Comparison of ENCODE assay signal across 8 cellular contexts in the genomic region with DNA sequence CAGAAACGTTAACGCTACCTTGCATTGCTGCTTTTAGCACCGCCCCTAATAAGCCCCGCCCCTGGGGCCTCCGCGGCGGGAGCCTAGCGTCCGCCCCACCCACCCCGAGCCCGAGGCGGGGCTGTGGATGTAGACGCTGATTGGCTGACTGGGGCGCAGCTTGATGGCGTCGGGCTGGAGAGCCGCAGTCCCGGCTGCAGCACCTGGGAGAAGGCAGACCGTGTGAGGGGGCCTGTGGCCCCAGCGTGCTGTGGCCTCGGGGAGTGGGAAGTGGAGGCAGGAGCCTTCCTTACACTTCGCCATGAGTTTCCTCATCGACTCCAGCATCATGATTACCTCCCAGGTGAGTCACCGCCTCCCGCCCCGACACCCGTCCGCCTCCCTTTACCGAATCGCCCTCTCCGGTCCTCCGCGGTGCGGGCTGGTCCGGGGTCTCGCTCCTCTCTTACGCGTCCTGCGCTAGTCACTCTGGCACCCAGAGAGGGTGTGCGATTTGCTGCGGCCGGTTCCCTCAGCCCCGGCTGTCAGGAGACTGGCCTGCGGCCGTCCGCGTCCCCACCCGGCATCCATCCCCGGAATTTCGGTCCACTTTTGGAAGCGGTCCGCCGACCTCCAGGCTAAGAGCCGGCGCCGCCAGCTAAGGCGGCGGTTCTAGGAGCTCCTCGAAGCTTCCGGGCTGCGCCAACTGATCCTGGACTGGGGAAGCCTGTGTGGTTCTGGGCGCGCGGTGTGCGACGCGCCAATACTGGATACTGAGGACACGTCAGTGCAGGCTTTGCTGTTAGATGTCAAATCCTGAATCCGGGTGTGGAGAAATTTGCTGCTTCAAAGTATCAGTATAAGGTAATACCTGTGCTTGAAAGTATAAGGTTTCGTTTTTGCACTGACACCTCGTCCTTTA. TPM values are rescaled to one million over a fixed set of nuclear protein-coding genes. Genes with fewer than 3 reads are reported as not detected.
A peak's percentile ranks its signal among the peaks of the same experiment; 100 is the strongest.
DNase-seq lines count a peak whose midpoint lies in the region; ATAC-seq and TF ChIP-seq lines count a peak whose summit lies in the region.
"Not testable (repeated sequence)": the region's sequence is repeated elsewhere in the genome, so short reads cannot be mapped to it uniquely, and the experiment has no call there.

A gene (plus strand): TSS at position 156 of the 901 bp plus-strand sequence. CDS start 146 bp downstream, at position 302.

- DNase-seq in DND-41 (peak; percentile 96), GM23248 (peak; percentile 93), Kasumi-1 (lab: John Stamatoyannopoulos, UW) (peak; percentile 73 to 74), RPMI7951 (ENCODE audit: low read depth) (peak; percentile 87), fibroblast of mammary gland (ENCODE audit: low read depth) (peak; percentile 85)
- DNase-seq in activated T-helper 1 cell treated with anti-CD3 and anti-CD28 coated beads, Interleukin-2, amount 50 U/mL, for 16 hours (ENCODE audit: low read depth in 1 of 2, low spot score in 1 of 2) = peak; percentile 90 to 94
- DNase-seq in naive thymus-derived CD8-positive, alpha-beta T cell = peak; percentile 93 to 97 (median 94)
- DNase-seq in stimulated activated naive CD4-positive, alpha-beta T cell (lab: John Stamatoyannopoulos, UW) = peak; percentile 87 to 95 (median 92)

- not testable (repeated sequence) for H3F3A ChIP-seq in GM23248 (ENCODE audit: insufficient read depth)

- H3K36me3 ChIP-seq in DND-41 (ENCODE audit: insufficient read depth, low read length); GM23248 (ENCODE audit: low read depth): not testable (repeated sequence)

- H3K27ac ChIP-seq in DND-41 (ENCODE audit: low read length) (peak within 1 kb of the TSS; percentile 80), GM23248 (peak within 1 kb of the TSS; percentile 77)

- not testable (repeated sequence) for H4K20me1 ChIP-seq in DND-41 (ENCODE audit: insufficient read depth, low read length); GM23248 (ENCODE audit: insufficient read depth)

- not testable (repeated sequence) for H3K27me3 Mint-ChIP-seq in naive thymus-derived CD8-positive, alpha-beta T cell

- H3K27me3 ChIP-seq in DND-41 (ENCODE audit: insufficient read depth, low read length, poor library complexity); GM23248 (replicated peaks; ENCODE audit: insufficient read depth): not testable (repeated sequence)

- H3K4me2 ChIP-seq in DND-41 (ENCODE audit: insufficient read depth, low read length) = peak within 1 kb of the TSS; percentile 63; the same call in 1 of the 2 replicates
- peak within 1 kb of the TSS; percentile 89 for H3K4me2 ChIP-seq in GM23248 (ENCODE audit: unreplicated experiment)

- peak; percentile 98 for ATAC-seq in DND-41 (ENCODE audit: insufficient read depth, low read depth)
- peak; percentile 96 to 97 for ATAC-seq in naive thymus-derived CD8-positive, alpha-beta T cell

- TF ChIP-seq CTCF in DND-41 (IDR thresholded peaks at IDR 0.05; ENCODE audit: borderline replicate concordance, extremely low read depth, low read length, poor library complexity, severe bottlenecking); fibroblast of mammary gland (conservative IDR thresholded peaks at IDR 0.05; ENCODE audit: control insufficient read depth, insufficient read depth, low read depth, low read length): not testable (repeated sequence)

- H3K36me3 Mint-ChIP-seq in naive thymus-derived CD8-positive, alpha-beta T cell = not testable (repeated sequence)

- peak within 1 kb of the TSS; percentile 77 for H3K9ac ChIP-seq in DND-41 (ENCODE audit: low read depth, low read length)
- H3K9ac ChIP-seq in GM23248 = peak within 1 kb of the TSS; percentile 94

- 1 to 4% methylated on average over 40 to 41 of the region's 71 CpGs for WGBS in GM23248 (ENCODE audit: low coverage in 1 of 2, low lambda C conversion rate in 2 of 2, missing lambda C conversion rate in 2 of 2), 2 experiments

- H3K9me3 ChIP-seq in DND-41 (ENCODE audit: insufficient read depth, low read length, severe bottlenecking); GM23248 (ENCODE audit: low read depth): not testable (repeated sequence)

- POLR2A ChIA-PET in naive thymus-derived CD8-positive, alpha-beta T cell (lab: Charles Lee) = not testable (repeated sequence)

- peak within 1 kb of the TSS in 9 of 10 donors; percentile 75 to 95 (median 89) for H3K27ac Mint-ChIP-seq in naive thymus-derived CD8-positive, alpha-beta T cell

- H3K79me2 ChIP-seq in DND-41 (ENCODE audit: insufficient read depth, low read length) (peaks cover 25% of the 10 kb centered on the region), GM23248 (ENCODE audit: insufficient read depth) (peaks cover 41% of the 10 kb centered on the region)

- in situ Hi-C loops in GM23248 (cut with MboI) = not testable (repeated sequence)

- not testable (repeated sequence) for H3K9me3 Mint-ChIP-seq in naive thymus-derived CD8-positive, alpha-beta T cell

- H2AFZ ChIP-seq in DND-41 (ENCODE audit: low read depth, low read length) = peak within 1 kb of the TSS; percentile 95
- H2AFZ ChIP-seq in GM23248 = peak within 1 kb of the TSS; percentile 100

- H3K4me1 ChIP-seq in DND-41 (ENCODE audit: insufficient read depth, low read length) (peaks cover 12% of the 10 kb centered on the region), GM23248 (ENCODE audit: insufficient read depth) (peaks cover 11% of the 10 kb centered on the region)

- peak within 1 kb of the TSS; percentile 75 to 91; a peak in 3 of 4 replicates for H3K4me3 ChIP-seq in DND-41 (ENCODE audit: low read depth in 1 of 2, low read length in 2 of 2)
- peak within 1 kb of the TSS; percentile 94 for H3K4me3 ChIP-seq in GM23248
- peak within 1 kb of the TSS; percentile 75 for H3K4me3 ChIP-seq in fibroblast of mammary gland (ENCODE audit: control insufficient read depth, low read depth, low read length)

- H3K4me1 Mint-ChIP-seq in naive thymus-derived CD8-positive, alpha-beta T cell = peaks cover 17 to 30% (median 29%) of the 10 kb centered on the region in 4 donors

- H3K9me2 ChIP-seq in GM23248 (ENCODE audit: insufficient read depth) = not testable (repeated sequence)

- peak within 1 kb of the TSS; percentile 83 to 95 (median 86) for H3K4me3 Mint-ChIP-seq in naive thymus-derived CD8-positive, alpha-beta T cell

RNA-seq across cellular contexts. Expression of the gene that starts here (rescaled TPM):
- total RNA-seq in GM23248 (2014; rRNA removed; shearing (Covaris generic)) = 32.6 and 51.2 TPM in 2 replicates
- polyA plus RNA-seq in GM23248 (2016; fragmentation: Nextera tagmentation; extraction: Ambion mirVana) = 29.0 and 32.0 TPM in 2 replicates
- 20.9 and 23.4 TPM in 2 replicates for total RNA-seq in RPMI7951 (2014; rRNA removed; shearing (Covaris generic))
- 10 to 100 TPM; 32.3 to 39.5 TPM for total RNA-seq in naive thymus-derived CD8-positive, alpha-beta T cell
- polyA plus RNA-seq in naive thymus-derived CD8-positive, alpha-beta T cell = 10 to 100 TPM; 14.9 to 18.8 (median 17.5) TPM

Comparison
In these comparisons a context has a peak if more than half of its experiments do, and no peak if none do; other contexts are left out.
1. Peak in every context shown above with its lines: DNase-seq, ATAC-seq, H3K4me3 ChIP-seq and H3K27ac ChIP-seq.